1 cellular context compared by ENCODE assay signal in the genomic region with DNA sequence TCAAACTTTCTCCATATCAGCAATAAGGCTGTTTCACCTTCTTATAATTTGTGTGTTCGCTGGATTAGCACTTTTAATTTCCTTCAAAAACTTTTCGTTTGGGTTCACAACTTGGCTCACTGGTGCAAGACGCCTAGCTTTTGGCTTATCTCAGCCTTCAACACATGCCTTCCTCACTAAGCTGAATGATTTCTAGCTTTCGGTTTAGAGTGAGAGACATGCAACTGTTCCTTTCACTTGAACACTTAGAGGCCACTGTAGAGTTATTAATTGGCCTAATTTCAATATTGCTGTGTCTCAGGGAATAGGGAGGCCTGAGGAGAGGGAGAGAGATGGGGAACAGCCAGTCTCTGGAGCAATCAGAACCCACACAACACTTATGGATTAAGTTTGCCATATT.
TF ChIP-seq lines count a peak whose summit lies in the region.

No MANE protein-coding gene starts in this region.

TF ChIP-seq in GM12878, 131 proteins besides CTCF, POLR2A, EP300 and RAD21 (continued from another document):
- TF ChIP-seq NFIC (IDR thresholded peaks at IDR 0.05; ENCODE audit: low read depth, low read length): peak; percentile 26; the same call in 1 of the 2 replicates
TF ChIP-seq in GM12878: peak in this region for 10.
